Comparison of ENCODE assay signal across 13 cellular contexts in genomic region chr1:30868833-30869435, GRCh38. TPM values are rescaled to one million over a fixed set of nuclear protein-coding genes. Genes with fewer than 3 reads are reported as not detected.
DNase-seq lines count a peak whose midpoint lies in the region; ATAC-seq and TF ChIP-seq lines count a peak whose summit lies in the region.
"Had no signal": no experiment of that assay in that cellular context is flagged by ENCODE, and none has a peak within 500 bp of the region (broad histone marks: within the 10 kb centered on the region; RNA-seq: fewer than 3 reads in every experiment).

No MANE protein-coding gene starts in this region.

- H3K27me3 ChIP-seq in right cardiac atrium (ENCODE audit: control insufficient read depth, insufficient read depth) (no peaks in the 10 kb centered on the region), IMR-90 (ENCODE audit: control insufficient read depth, insufficient read depth, low read length) (no peaks in the 10 kb centered on the region), spleen (replicated peaks in 1 of 7) (peaks cover 0 to 52% (median 0%) of the 10 kb centered on the region in 7 donors), brain microvascular endothelial cell (replicated peaks) (no peaks in the 10 kb centered on the region)

- no peaks in the 10 kb centered on the region for H3K4me1 ChIP-seq in right cardiac atrium (ENCODE audit: control insufficient read depth, insufficient read depth, low read length)
- no peaks in the 10 kb centered on the region for H3K4me1 ChIP-seq in IMR-90 (ENCODE audit: control insufficient read depth, insufficient read depth, low read length)
- H3K4me1 ChIP-seq in spleen: peaks cover 0 to 9% (median 3%) of the 10 kb centered on the region in 6 donors

- DNase-seq in right cardiac atrium (peak in 2 of 3 donors; percentile 5 to 15), Right ventricle myocardium superior (no peak), IMR-90 (no peak), spleen (no peak), brain microvascular endothelial cell (no peak)
- peak; percentile 71 for DNase-seq in activated CD8-positive, alpha-beta memory T cell treated with anti-CD3 and anti-CD28 coated beads, Interleukin-2, amount 50 U/mL, for 48 hours
- peak; percentile 56 for DNase-seq in stimulated activated naive CD8-positive, alpha-beta T cell treated with anti-CD3 and anti-CD28 coated beads, Interleukin-15, Interleukin-2, amounts not matched to agents 100 U/mL and 50 U/mL, for 24 hours
- DNase-seq: DMS79, left ventricle myocardium superior, MM.1S, NCI-H345 had no signal

- intact Hi-C loops in right cardiac atrium (cut with DNase I) (no loop called here), Right ventricle myocardium superior (cut with DNase I) (no loop called here), IMR-90 (cut with micrococcal nuclease) (no loop called here), spleen (cut with DNase I; ENCODE audit: low total_unique reads) (no loop called here)

- H3K4me3 ChIP-seq in right cardiac atrium (ENCODE audit: low read length): no peak overlapping the region
- H3K4me3 ChIP-seq in IMR-90 (ENCODE audit: insufficient read depth, low read depth, low read length): no peak overlapping the region
- H3K4me3 ChIP-seq in spleen: no peak overlapping the region
- no peak overlapping the region for H3K4me3 ChIP-seq in brain microvascular endothelial cell (ENCODE audit: low read depth, low read length)

- H4K8ac ChIP-seq in IMR-90 (ENCODE audit: low read depth in 2 of 2, low read length in 2 of 2): no peak overlapping the region

- peaks cover 25% of the 10 kb centered on the region for H3K36me3 ChIP-seq in IMR-90 (ENCODE audit: control insufficient read depth, insufficient read depth, low read length)
- H3K36me3 ChIP-seq in spleen: peaks cover 0 to 41% (median 17%) of the 10 kb centered on the region in 6 donors
- peaks cover 13% of the 10 kb centered on the region for H3K36me3 ChIP-seq in brain microvascular endothelial cell (replicated peaks)
- H3K36me3 ChIP-seq: neutrophil had no signal

- H2AK9ac ChIP-seq in IMR-90 (replicated peaks; ENCODE audit: low read depth, low read length, poor library complexity): peak overlapping the region; percentile 10

- H4K5ac ChIP-seq in IMR-90 (ENCODE audit: low read depth, low read length): no peak overlapping the region

- H3K23ac ChIP-seq in IMR-90 (ENCODE audit: low read depth, low read length): no peak overlapping the region

- ATAC-seq in right cardiac atrium (no peak), Right ventricle myocardium superior (ENCODE audit: poor library complexity) (no peak), IMR-90 (ENCODE audit: low read depth) (no peak), GM21786 (IDR thresholded peaks at IDR 0.05; ENCODE audit: unreplicated experiment) (no peak)
- no peak for ATAC-seq in stimulated activated naive CD8-positive, alpha-beta T cell treated with anti-CD3 and anti-CD28 coated beads, Interleukin-15, Interleukin-2, amounts not matched to agents 100 U/mL and 50 U/mL, for 24 hours
- ATAC-seq: left ventricle myocardium superior had no signal

- no peak overlapping the region for H2BK120ac ChIP-seq in IMR-90 (ENCODE audit: low read depth, low read length)

- TF ChIP-seq POLR2A in IMR-90 (IDR thresholded peaks at IDR 0.05; ENCODE audit: low read depth, low read length): no peak
- no peak for TF ChIP-seq POLR2A in spleen (IDR thresholded peaks at IDR 0.05)

- H2BK5ac ChIP-seq in IMR-90 (ENCODE audit: low read depth, low read length, poor library complexity, severe bottlenecking): no peak overlapping the region

- TF ChIP-seq CTCF in IMR-90 (conservative IDR thresholded peaks at IDR 0.05; ENCODE audit: low read depth, low read length) (no peak), spleen (IDR thresholded peaks at IDR 0.05 in 8 of 11, conservative IDR thresholded peaks at IDR 0.05 in 3 of 11) (no peak), brain microvascular endothelial cell (IDR thresholded peaks at IDR 0.05; ENCODE audit: low read depth, low read length, missing control alignments) (no peak)

- 88% methylated on average over 13 of the region's 13 CpGs for WGBS in right cardiac atrium
- WGBS in IMR-90 (ENCODE audit: extremely low coverage in 2 of 2, insufficient read length in 1 of 2), 2 experiments: 96% methylated on average over 5 of the region's 13 CpGs; no CpG with 5 or more reads in 1 of the 2 experiments
- WGBS in spleen, 5 donors: 45 to 55% (median 54%) methylated on average over 13 of the region's 13 CpGs

- CTCF ChIA-PET in IMR-90 (lab: Yijun Ruan, JAX): no interaction called here

- H3K9me3 ChIP-seq in right cardiac atrium (ENCODE audit: control insufficient read depth, low read length) (peaks cover 3% of the 10 kb centered on the region), IMR-90 (ENCODE audit: control insufficient read depth, insufficient read depth, low read length) (peaks cover 16% of the 10 kb centered on the region), spleen (peaks cover 0 to 27% (median 10%) of the 10 kb centered on the region in 8 donors)
- H3K9me3 ChIP-seq: neutrophil had no signal

- no peak overlapping the region for H3K56ac ChIP-seq in IMR-90 (ENCODE audit: extremely low read depth, insufficient read depth, low read length)

- no peak overlapping the region for H3K14ac ChIP-seq in IMR-90 (replicated peaks; ENCODE audit: low read depth, low read length)

- H3K18ac ChIP-seq in IMR-90 (ENCODE audit: low read depth, low read length): no peak overlapping the region

- no peak overlapping the region for H2AK5ac ChIP-seq in IMR-90 (ENCODE audit: low read depth, low read length)

- peaks cover 4% of the 10 kb centered on the region; the same call in 1 of the 2 replicates for H3K9me1 ChIP-seq in IMR-90 (ENCODE audit: insufficient read depth, low read length)

- H3K27ac ChIP-seq in right cardiac atrium (ENCODE audit: low read length) (no peak overlapping the region), IMR-90 (ENCODE audit: insufficient read depth, low read length) (no peak overlapping the region), spleen (no peak overlapping the region), brain microvascular endothelial cell (no peak overlapping the region)
- H3K27ac ChIP-seq: neutrophil had no signal

- H4K20me1 ChIP-seq in IMR-90 (ENCODE audit: insufficient read depth, low read length): no peaks in the 10 kb centered on the region

- no peak overlapping the region for H3K9ac ChIP-seq in IMR-90 (ENCODE audit: low read depth, low read length)

- no peak overlapping the region for H2BK15ac ChIP-seq in IMR-90 (ENCODE audit: low read depth, low read length)

- H2BK20ac ChIP-seq in IMR-90 (ENCODE audit: low read depth, low read length): no peak overlapping the region

- in situ Hi-C loops in IMR-90 (cut with MboI; ENCODE audit: low sequenced_read_pairs): no loop called here
- in situ Hi-C loops in brain microvascular endothelial cell (cut with HindIII; ENCODE audit: low pct_ligation_motif_present, low sequenced_read_pairs): no loop called here

- no peak overlapping the region for H4K91ac ChIP-seq in IMR-90 (ENCODE audit: insufficient read depth, low read depth, low read length)

- H3K4me2 ChIP-seq in IMR-90 (ENCODE audit: low read depth, low read length): no peak overlapping the region

- no TSS peak for BruUV-seq in IMR-90 (replicated peaks; lab: Mats Ljungman, UMichigan)

- H3K79me1 ChIP-seq in IMR-90 (ENCODE audit: low read depth in 1 of 2, low read length in 2 of 2): peaks cover 0 to 5% of the 10 kb centered on the region in 2 experiments; a peak in 1 of 4 replicates

- POLR2A ChIA-PET in IMR-90 (lab: Charles Lee; ENCODE audit: unreplicated experiment): interaction anchor here (0.6 kb wide), 1 partner anchor 33 kb away, joined by 13 read pairs; no protein-coding TSS in a partner anchor

- dilution Hi-C loops in IMR-90 (cut with HindIII; ENCODE audit: low sequenced_read_pairs, unreplicated experiment): no loop called here

- no peak for TF ChIP-seq RAD21 in IMR-90 (IDR thresholded peaks at IDR 0.05; ENCODE audit: low read length)

- no peak overlapping the region for H2AFZ ChIP-seq in IMR-90 (replicated peaks; ENCODE audit: low read length, poor library complexity)

- no peak overlapping the region for H3K4ac ChIP-seq in IMR-90 (ENCODE audit: low read depth, low read length)

TF ChIP-seq in IMR-90, 13 proteins besides CTCF, POLR2A, EP300 and RAD21 (continues in another document):
- TF ChIP-seq BHLHE40 (IDR thresholded peaks at IDR 0.05; ENCODE audit: low read depth, low read length): no peak
- no peak for TF ChIP-seq MAZ (IDR thresholded peaks at IDR 0.05; ENCODE audit: borderline replicate concordance, low read depth, low read length)
- TF ChIP-seq CHD1 (IDR thresholded peaks at IDR 0.05; ENCODE audit: low read depth, low read length): no peak
- no peak for TF ChIP-seq SMC3 (IDR thresholded peaks at IDR 0.05; ENCODE audit: low read depth, low read length)
- TF ChIP-seq RCOR1 (IDR thresholded peaks at IDR 0.05; ENCODE audit: insufficient replicate concordance, low read length): no peak
- TF ChIP-seq MXI1 (IDR thresholded peaks at IDR 0.05; ENCODE audit: borderline replicate concordance, low read depth, low read length): no peak
- no peak for TF ChIP-seq NFE2L2 (IDR thresholded peaks at IDR 0.05; ENCODE audit: low read depth, low read length)
- TF ChIP-seq MAFK (IDR thresholded peaks at IDR 0.05; ENCODE audit: low read depth, low read length): no peak
- no peak for TF ChIP-seq FOS (IDR thresholded peaks at IDR 0.05; ENCODE audit: low read depth, low read length)
- TF ChIP-seq RFX5 (IDR thresholded peaks at IDR 0.05; ENCODE audit: low read depth, low read length): no peak
- TF ChIP-seq, protein P1, sequence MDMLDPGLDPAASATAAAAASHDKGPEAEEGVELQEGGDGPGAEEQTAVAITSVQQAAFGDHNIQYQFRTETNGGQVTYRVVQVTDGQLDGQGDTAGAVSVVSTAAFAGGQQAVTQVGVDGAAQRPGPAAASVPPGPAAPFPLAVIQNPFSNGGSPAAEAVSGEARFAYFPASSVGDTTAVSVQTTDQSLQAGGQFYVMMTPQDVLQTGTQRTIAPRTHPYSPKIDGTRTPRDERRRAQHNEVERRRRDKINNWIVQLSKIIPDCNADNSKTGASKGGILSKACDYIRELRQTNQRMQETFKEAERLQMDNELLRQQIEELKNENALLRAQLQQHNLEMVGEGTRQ (IDR thresholded peaks at IDR 0.05; ENCODE audit: low read depth, low read length): no peak
- TF ChIP-seq CEBPB (IDR thresholded peaks at IDR 0.05; ENCODE audit: low read depth, low read length): no peak

RNA-seq across cellular contexts. Expression of gene SDC3, which starts 39.6 kb away (rescaled TPM):
- total RNA-seq in right cardiac atrium (10 to 100 TPM; 33.2 to 39.5 (median 38.5) TPM), Right ventricle myocardium superior (19.9 TPM), IMR-90 (2012; rRNA removed) (13.1 and 14.2 TPM in 2 replicates), spleen (100 to 1,000 TPM; 134 to 347 (median 175) TPM)
- polyA plus RNA-seq in right cardiac atrium (40.9 TPM), IMR-90 (2012; rRNA removed) (71.5 and 75.7 TPM in 2 replicates), spleen (10 to 100 TPM in 2 of 3 donors, 1 to 10 TPM in 1; 8.0 to 43.5 (median 14.5) TPM)
- 47.3 and 81.5 TPM in 2 replicates for polyA plus RNA-seq in IMR-90 (2012; cell fraction: cytosol; rRNA removed)
- polyA plus RNA-seq in IMR-90 (2012; cell fraction: nucleus; rRNA removed; ENCODE audit: low replicate concordance): 36.2 and 50.9 TPM in 2 replicates

Comparison
In these comparisons a context has a peak if more than half of its experiments do, and no peak if none do; other contexts are left out.
1. DNase-seq: peak in right cardiac atrium (2 of 3), activated CD8-positive, alpha-beta memory T cell treated with anti-CD3 and anti-CD28 coated beads, Interleukin-2, amount 50 U/mL, for 48 hours (single experiment) and stimulated activated naive CD8-positive, alpha-beta T cell treated with anti-CD3 and anti-CD28 coated beads, Interleukin-15, Interleukin-2, amounts not matched to agents 100 U/mL and 50 U/mL, for 24 hours (single experiment); none in Right ventricle myocardium superior (single experiment), IMR-90 (single experiment), spleen (single experiment) and brain microvascular endothelial cell (single experiment).